In the genomic region with DNA sequence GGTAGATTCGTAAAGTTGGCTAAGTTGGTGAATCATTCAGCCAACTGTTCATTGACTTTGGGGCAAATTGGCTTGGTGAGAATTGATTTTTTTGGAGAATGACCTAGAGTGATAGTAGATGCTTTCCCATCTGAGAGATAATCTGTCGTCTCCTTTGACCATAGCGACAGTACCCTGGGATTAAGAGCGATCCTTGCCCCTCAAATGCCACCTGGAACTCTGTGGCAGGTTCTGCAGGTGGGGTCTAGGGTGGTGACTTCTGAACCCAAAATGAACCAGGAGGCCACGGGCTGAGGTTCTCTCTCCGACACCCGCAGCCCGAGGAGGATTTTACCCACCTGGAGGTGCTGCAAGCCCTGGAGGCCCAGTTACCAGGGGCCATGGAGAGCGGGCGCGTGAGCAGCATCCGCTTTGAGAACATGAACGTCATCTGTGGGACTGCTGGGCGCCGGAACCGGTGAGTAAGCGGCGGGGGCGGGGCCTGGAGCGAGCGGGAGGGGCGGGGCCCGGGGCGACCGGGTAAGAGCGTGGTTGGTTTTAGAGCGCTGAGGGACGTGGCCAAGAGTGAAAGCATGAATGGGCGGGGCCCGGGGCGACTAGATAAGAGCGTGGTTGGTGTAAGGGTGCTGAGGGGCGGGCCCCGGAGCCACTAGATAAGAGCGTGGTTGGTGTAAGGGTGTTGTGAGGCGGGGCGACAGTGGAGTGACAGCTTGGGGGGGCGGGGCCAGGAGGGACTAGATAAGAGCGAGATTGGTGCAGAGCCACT, we compare ENCODE assay signal across 8 cellular contexts. TPM values are rescaled to one million over a fixed set of nuclear protein-coding genes. Genes with fewer than 3 reads are reported as not detected.
A peak's percentile ranks its signal among the peaks of the same experiment; 100 is the strongest.
DNase-seq lines count a peak whose midpoint lies in the region; ATAC-seq and TF ChIP-seq lines count a peak whose summit lies in the region.

No MANE protein-coding gene starts in this region.

- no peak for TF ChIP-seq CTCF in colonic mucosa (IDR thresholded peaks at IDR 0.05)

- peaks cover 7% of the 10 kb centered on the region for H3K27me3 ChIP-seq in colonic mucosa
- H3K27me3 ChIP-seq in layer of hippocampus (ENCODE audit: control insufficient read depth, insufficient read depth, low read length): no peaks in the 10 kb centered on the region

- H3K4me3 ChIP-seq in colonic mucosa: no peak overlapping the region

- H3K4me1 ChIP-seq in colonic mucosa: no peaks in the 10 kb centered on the region

- H3K27ac ChIP-seq in colonic mucosa (no peak overlapping the region), layer of hippocampus (ENCODE audit: low read depth, low read length) (peak overlapping the region; percentile 75)

- intact Hi-C loops in colonic mucosa (cut with DNase I): no loop called here

- H3K9ac ChIP-seq in colonic mucosa (ENCODE audit: low read depth in 2 of 2, low read length in 2 of 2): no peak overlapping the region

- DNase-seq in AG08396 (ENCODE audit: low spot score): peak; percentile 94
- DNase-seq in NCI-H446 treated with DMSO at 0.1 percent for 48 hours (lab: John Stamatoyannopoulos, UW): peak; percentile 47
- DNase-seq in activated CD4-positive, alpha-beta T cell treated with anti-CD3 and anti-CD28 coated beads, Interleukin-2, amount 50 U/mL, for 24 hours (ENCODE audit: low read depth in 1 of 2, low spot score in 1 of 2): peak; percentile 49 to 80
- DNase-seq in colonic mucosa: peak; percentile 55
- peak; percentile 81 to 91 for DNase-seq in stimulated activated CD4-positive, alpha-beta T cell treated with anti-CD3 and anti-CD28 coated beads, Interleukin-2, amount 100 ng/mL, for 24 hours
- DNase-seq in NCI-H128 (lab: John Stamatoyannopoulos, UW; ENCODE audit: unreplicated experiment): no peak

- H3K9me3 ChIP-seq in colonic mucosa: no peaks in the 10 kb centered on the region

- H3K36me3 ChIP-seq in colonic mucosa: no peaks in the 10 kb centered on the region

- peak; percentile 60 for ATAC-seq in GM21576 (IDR thresholded peaks at IDR 0.05; ENCODE audit: unreplicated experiment)

RNA-seq across cellular contexts. Expression of a gene that starts 8.6 kb away (rescaled TPM):
- total RNA-seq in colonic mucosa: not detected

RNA-seq across cellular contexts. Expression of a gene that starts 18.2 kb away (rescaled TPM):
- under 1 TPM in 1 of 2 donors, not detected in 1; 0.13 TPM for total RNA-seq in colonic mucosa
